19 cellular contexts compared by ENCODE assay signal in genomic region chr18:79816981-79817606, GRCh38. TPM values are rescaled to one million over a fixed set of nuclear protein-coding genes. Genes with fewer than 3 reads are reported as not detected.
"Had no signal": no experiment of that assay in that cellular context is flagged by ENCODE, and none has a peak within 500 bp of the region (broad histone marks: within the 10 kb centered on the region; RNA-seq: fewer than 3 reads in every experiment).

No MANE protein-coding gene starts in this region.

- H3K4me1 Mint-ChIP-seq: brain had no signal

- H3K36me3 Mint-ChIP-seq: activated naive CD8-positive, alpha-beta T cell treated with anti-CD3 and anti-CD28 coated beads for 36 hours; brain had no signal

- DNase-seq: activated CD4-positive, alpha-beta T cell treated with anti-CD3 and anti-CD28 coated beads, Interleukin-2, amount 50 U/mL, for 1 hour; activated CD8-positive, alpha-beta memory T cell treated with anti-CD3 and anti-CD28 coated beads for 24 hours; activated naive CD8-positive, alpha-beta T cell treated with anti-CD3 and anti-CD28 coated beads for 36 hours; cortex of kidney; effector memory CD8-positive, alpha-beta T cell; left cardiac atrium; lower lobe of right lung; midbrain; stimulated activated CD4-positive, alpha-beta T cell treated with anti-CD3 and anti-CD28 coated beads, Interleukin-4, amount 100 ng/mL, for 4 hours; stimulated activated naive CD8-positive, alpha-beta T cell treated with anti-CD3 and anti-CD28 coated beads, Interleukin-15, amount 100 ng/mL, for 72 hours; testis; upper lobe of left lung had no signal

- H3K4me1 ChIP-seq: testis had no signal

- H3K36me3 ChIP-seq: heart left ventricle, lower lobe of right lung, upper lobe of left lung had no signal

- FAIRE-seq: frontal cortex had no signal

- H3K27ac ChIP-seq: heart left ventricle, lower lobe of right lung, skin epidermis, testis, upper lobe of left lung had no signal

- H3K4me3 ChIP-seq: heart left ventricle, lower lobe of right lung, skin epidermis, testis, upper lobe of left lung had no signal

- H3K9me3 ChIP-seq: heart left ventricle, lower lobe of right lung, testis, upper lobe of left lung had no signal

- H3K9me3 Mint-ChIP-seq: activated naive CD8-positive, alpha-beta T cell treated with anti-CD3 and anti-CD28 coated beads for 36 hours; activated T-helper 1 cell treated with anti-CD3 and anti-CD28 coated beads, Interleukin-12 subunit alpha, Interleukin-12 subunit beta, Interleukin-2, Interleukin-4 antibody, amounts not matched to agents 30 ng/mL and 10 ng/mL and 1 ng/mL, durations not matched to agents 14 hours and 24 hours and 36 hours; brain; effector memory CD8-positive, alpha-beta T cell; stimulated activated naive CD8-positive, alpha-beta T cell treated with anti-CD3 and anti-CD28 coated beads, Interleukin-15, amount 100 ng/mL, for 72 hours had no signal

- H3K4me3 Mint-ChIP-seq: activated naive CD8-positive, alpha-beta T cell treated with anti-CD3 and anti-CD28 coated beads for 36 hours; activated T-helper 1 cell treated with anti-CD3 and anti-CD28 coated beads, Interleukin-12 subunit alpha, Interleukin-12 subunit beta, Interleukin-2, Interleukin-4 antibody, amounts not matched to agents 30 ng/mL and 10 ng/mL and 1 ng/mL, durations not matched to agents 14 hours and 24 hours and 36 hours; brain; effector memory CD8-positive, alpha-beta T cell; stimulated activated naive CD8-positive, alpha-beta T cell treated with anti-CD3 and anti-CD28 coated beads, Interleukin-15, amount 100 ng/mL, for 72 hours had no signal

- ATAC-seq: activated CD4-positive, CD25-positive, alpha-beta regulatory T cell treated with anti-CD3 and anti-CD28 coated beads, Interleukin-2, amount 50 U/mL, for 24 hours; effector memory CD8-positive, alpha-beta T cell; heart left ventricle; lower lobe of right lung; stimulated activated naive CD8-positive, alpha-beta T cell treated with anti-CD3 and anti-CD28 coated beads, Interleukin-15, amount 100 ng/mL, for 72 hours had no signal

- H3K27me3 ChIP-seq: testis, upper lobe of left lung had no signal

- H3K27ac Mint-ChIP-seq: activated naive CD8-positive, alpha-beta T cell treated with anti-CD3 and anti-CD28 coated beads for 36 hours; activated T-helper 1 cell treated with anti-CD3 and anti-CD28 coated beads, Interleukin-12 subunit alpha, Interleukin-12 subunit beta, Interleukin-2, Interleukin-4 antibody, amounts not matched to agents 30 ng/mL and 10 ng/mL and 1 ng/mL, durations not matched to agents 14 hours and 24 hours and 36 hours; brain; effector memory CD8-positive, alpha-beta T cell; stimulated activated naive CD8-positive, alpha-beta T cell treated with anti-CD3 and anti-CD28 coated beads, Interleukin-15, amount 100 ng/mL, for 72 hours had no signal

RNA-seq across cellular contexts. Expression of gene KCNG2, which starts 19.4 kb away (rescaled TPM):
- total RNA-seq: activated naive CD8-positive, alpha-beta T cell treated with anti-CD3 and anti-CD28 coated beads for 36 hours; activated T-helper 1 cell treated with anti-CD3 and anti-CD28 coated beads, Interleukin-12 subunit alpha, Interleukin-12 subunit beta, Interleukin-2, Interleukin-4 antibody, amounts not matched to agents 30 ng/mL and 10 ng/mL and 1 ng/mL, durations not matched to agents 14 hours and 24 hours and 36 hours; epithelial cell of proximal tubule had no signal
